Comparison of ENCODE assay signal across 8 cellular contexts in genomic region chr9:91954841-91955471, GRCh38. TPM values are rescaled to one million over a fixed set of nuclear protein-coding genes. Genes with fewer than 3 reads are reported as not detected.
DNase-seq lines count a peak whose midpoint lies in the region; ATAC-seq, FAIRE-seq and TF ChIP-seq lines count a peak whose summit lies in the region.

No MANE protein-coding gene starts in this region.

- H3K79me2 ChIP-seq in astrocyte (ENCODE audit: insufficient read depth, low read length) = no peaks in the 10 kb centered on the region

- H2AFZ ChIP-seq in astrocyte (ENCODE audit: low read depth, low read length) = peak overlapping the region; percentile 84

- intact Hi-C loops in testis (cut with DNase I; ENCODE audit: low total_unique reads) = no loop called here

- H3K27ac Mint-ChIP-seq in stimulated activated naive CD8-positive, alpha-beta T cell treated with anti-CD3 and anti-CD28 coated beads, Interleukin-15, amount 100 ng/mL, for 72 hours = peak overlapping the region in 1 of 2 donors; percentile 30
- peak overlapping the region; percentile 55 for H3K27ac Mint-ChIP-seq in astrocyte (ENCODE audit: unreplicated experiment)

- no peak for ATAC-seq in stimulated activated naive CD8-positive, alpha-beta T cell treated with anti-CD3 and anti-CD28 coated beads, Interleukin-15, Interleukin-2, amounts not matched to agents 100 U/mL and 50 U/mL, for 24 hours
- no peak for ATAC-seq in stimulated activated naive CD8-positive, alpha-beta T cell treated with anti-CD3 and anti-CD28 coated beads, Interleukin-15, amount 100 ng/mL, for 72 hours
- no peak for ATAC-seq in GM21423 (IDR thresholded peaks at IDR 0.05; ENCODE audit: unreplicated experiment)

- H4K20me1 ChIP-seq in astrocyte (ENCODE audit: insufficient read depth, low read length) = no peaks in the 10 kb centered on the region

- H3K27me3 Mint-ChIP-seq in stimulated activated naive CD8-positive, alpha-beta T cell treated with anti-CD3 and anti-CD28 coated beads, Interleukin-15, amount 100 ng/mL, for 72 hours = peaks cover 52% of the 10 kb centered on the region
- H3K27me3 Mint-ChIP-seq in astrocyte (ENCODE audit: low read depth, unreplicated experiment) = peaks cover 3% of the 10 kb centered on the region

- DNase-seq in stimulated activated naive CD8-positive, alpha-beta T cell treated with anti-CD3 and anti-CD28 coated beads, Interleukin-15, Interleukin-2, amounts not matched to agents 100 U/mL and 50 U/mL, for 24 hours = peak; percentile 38
- DNase-seq in stimulated activated naive CD8-positive, alpha-beta T cell treated with anti-CD3 and anti-CD28 coated beads, Interleukin-15, amount 100 ng/mL, for 72 hours = no peak
- peak; percentile 70 for DNase-seq in NCI-H2227 (lab: John Stamatoyannopoulos, UW; ENCODE audit: unreplicated experiment)
- DNase-seq in astrocyte (ENCODE audit: low read depth) = peak; percentile 86
- peak; percentile 80 for DNase-seq in testis
- no peak for DNase-seq in central memory CD4-positive, alpha-beta T cell

- H3K36me3 Mint-ChIP-seq in astrocyte (ENCODE audit: low read depth, unreplicated experiment) = peaks cover 2% of the 10 kb centered on the region

- no peak overlapping the region for H3K4me3 Mint-ChIP-seq in stimulated activated naive CD8-positive, alpha-beta T cell treated with anti-CD3 and anti-CD28 coated beads, Interleukin-15, amount 100 ng/mL, for 72 hours
- H3K4me3 Mint-ChIP-seq in astrocyte (ENCODE audit: unreplicated experiment) = peak overlapping the region; percentile 47

- H3K9me3 ChIP-seq in astrocyte (ENCODE audit: insufficient read depth, low read depth, low read length) = peaks cover 6% of the 10 kb centered on the region
- no peaks in the 10 kb centered on the region for H3K9me3 ChIP-seq in iPS-15b (ENCODE audit: control insufficient read depth, insufficient read depth, low read length)
- no peaks in the 10 kb centered on the region for H3K9me3 ChIP-seq in testis

- peak overlapping the region; percentile 76 for H3K27ac ChIP-seq in astrocyte (ENCODE audit: low read depth, low read length)
- no peak overlapping the region for H3K27ac ChIP-seq in testis

- peak overlapping the region; percentile 84 for H3K4me2 ChIP-seq in astrocyte (ENCODE audit: low read length)

- H3K9me3 Mint-ChIP-seq in stimulated activated naive CD8-positive, alpha-beta T cell treated with anti-CD3 and anti-CD28 coated beads, Interleukin-15, amount 100 ng/mL, for 72 hours = peaks cover 1 to 6% of the 10 kb centered on the region in 2 donors
- peaks cover 4% of the 10 kb centered on the region for H3K9me3 Mint-ChIP-seq in astrocyte (ENCODE audit: unreplicated experiment)

- WGBS in testis, 2 donors = 36 to 49% methylated on average over 6 of the region's 6 CpGs

- no peak for TF ChIP-seq POLR2A in testis (IDR thresholded peaks at IDR 0.05)

- H3K4me1 Mint-ChIP-seq in stimulated activated naive CD8-positive, alpha-beta T cell treated with anti-CD3 and anti-CD28 coated beads, Interleukin-15, amount 100 ng/mL, for 72 hours = peaks cover 6% of the 10 kb centered on the region
- H3K4me1 Mint-ChIP-seq in astrocyte (ENCODE audit: low read depth, unreplicated experiment) = peaks cover 10% of the 10 kb centered on the region

- H3K27me3 ChIP-seq in astrocyte (ENCODE audit: insufficient read depth, low read length) (peaks cover 8% of the 10 kb centered on the region), iPS-15b (ENCODE audit: control insufficient read depth, insufficient read depth, low read length) (peaks cover 22% of the 10 kb centered on the region), testis (no peaks in the 10 kb centered on the region)

- H3K36me3 ChIP-seq in astrocyte (ENCODE audit: insufficient read depth, low read length) (no peaks in the 10 kb centered on the region), iPS-15b (ENCODE audit: control insufficient read depth, insufficient read depth, low read length) (no peaks in the 10 kb centered on the region), testis (ENCODE audit: low read depth, missing control alignments) (no peaks in the 10 kb centered on the region)

- H3K4me3 ChIP-seq in astrocyte (ENCODE audit: insufficient read depth, low read depth, low read length) = peak overlapping the region; percentile 34
- peak overlapping the region; percentile 20 for H3K4me3 ChIP-seq in iPS-15b (ENCODE audit: low read depth, low read length)
- H3K4me3 ChIP-seq in testis = no peak overlapping the region

- TF ChIP-seq CTCF in astrocyte (IDR thresholded peaks at IDR 0.05; ENCODE audit: insufficient read depth, low read depth, low read length) = peak; percentile 73
- TF ChIP-seq CTCF in testis (IDR thresholded peaks at IDR 0.05) = peak in 1 of 3 experiments; percentile 42

- FAIRE-seq in astrocyte (lab: Jason Lieb, UNC) = peak; percentile 34

- H3K9ac ChIP-seq in astrocyte (ENCODE audit: low read length) = peak overlapping the region; percentile 68
- no peak overlapping the region for H3K9ac ChIP-seq in iPS-15b (ENCODE audit: low read depth, low read length)

- peaks cover 7% of the 10 kb centered on the region for H3K4me1 ChIP-seq in astrocyte (ENCODE audit: insufficient read depth, low read length)
- peaks cover 2% of the 10 kb centered on the region for H3K4me1 ChIP-seq in iPS-15b (ENCODE audit: control insufficient read depth, insufficient read depth, low read length)
- H3K4me1 ChIP-seq in testis = no peaks in the 10 kb centered on the region

RNA-seq across cellular contexts. Expression of gene ROR2, which starts 4.9 kb away (rescaled TPM):
- total RNA-seq in astrocyte = 4.9 and 11.6 TPM in 2 replicates
- 10 to 100 TPM; 12.3 to 16.5 TPM for total RNA-seq in testis
- polyA plus RNA-seq in testis (ENCODE audit: insufficient read depth, low read depth, low replicate concordance) = 11.5 TPM

Comparison
In these comparisons a context has a peak if more than half of its experiments do, and no peak if none do; other contexts are left out.
1. DNase-seq: peak in stimulated activated naive CD8-positive, alpha-beta T cell treated with anti-CD3 and anti-CD28 coated beads, Interleukin-15, Interleukin-2, amounts not matched to agents 100 U/mL and 50 U/mL, for 24 hours (single experiment), NCI-H2227 (single experiment), astrocyte (single experiment) and testis (single experiment); none in stimulated activated naive CD8-positive, alpha-beta T cell treated with anti-CD3 and anti-CD28 coated beads, Interleukin-15, amount 100 ng/mL, for 72 hours (0 of 2) and central memory CD4-positive, alpha-beta T cell (single experiment).
2. H3K4me3 ChIP-seq: peak in astrocyte (single experiment) and iPS-15b (single experiment); none in testis (0 of 2).